1 cellular context compared by ENCODE assay signal in genomic region chr16:1416521-1416941, GRCh38.
TF ChIP-seq lines count a peak whose summit lies in the region.

No MANE protein-coding gene starts in this region.

TF ChIP-seq in SK-N-SH, 30 proteins besides CTCF, POLR2A, EP300 and RAD21 (continued from another document):
- no peak for TF ChIP-seq PBX3 (IDR thresholded peaks at IDR 0.05)
- no peak for TF ChIP-seq TEAD4 (IDR thresholded peaks at IDR 0.05; ENCODE audit: borderline replicate concordance, insufficient read depth)
- no peak for TF ChIP-seq YY1 (IDR thresholded peaks at IDR 0.05; ENCODE audit: low read depth)
- TF ChIP-seq POLR2AphosphoS5 (IDR thresholded peaks at IDR 0.05; ENCODE audit: low read depth, low read length) = no peak
TF ChIP-seq in SK-N-SH: peak in this region for 0.
